28 cellular contexts compared by ENCODE assay signal in genomic region chr7:71345485-71345884, GRCh38.
"Had no signal": no experiment of that assay in that cellular context is flagged by ENCODE, and none has a peak within 500 bp of the region (broad histone marks: within the 10 kb centered on the region; RNA-seq: fewer than 3 reads in every experiment).

No MANE protein-coding gene starts in this region.

- H3K4me3 Mint-ChIP-seq: immature natural killer cell; mesothelial cell of epicardium; naive thymus-derived CD8-positive, alpha-beta T cell; nephron; neural progenitor cell; stimulated activated memory B cell treated with anti-CD40 and anti-IgM and Interleukin-4, amounts not matched to agents 10 μg/mL and 1 μg/mL and 100 μg/mL, for 72 hours; stimulated activated naive CD8-positive, alpha-beta T cell treated with anti-CD3 and anti-CD28 coated beads, Interleukin-15, amount 100 ng/mL, for 72 hours had no signal

- H3K4me1 ChIP-seq: right atrium auricular region, testis, transverse colon had no signal

- H3K27ac Mint-ChIP-seq: immature natural killer cell; mesothelial cell of epicardium; naive thymus-derived CD8-positive, alpha-beta T cell; neural progenitor cell; progenitor cell of endocrine pancreas; stimulated activated memory B cell treated with anti-CD40 and anti-IgM and Interleukin-4, amounts not matched to agents 10 μg/mL and 1 μg/mL and 100 μg/mL, for 72 hours; stimulated activated naive CD8-positive, alpha-beta T cell treated with anti-CD3 and anti-CD28 coated beads, Interleukin-15, amount 100 ng/mL, for 72 hours had no signal

- ATAC-seq: heart left ventricle; naive thymus-derived CD8-positive, alpha-beta T cell; stimulated activated memory B cell treated with anti-CD40 and anti-IgM and Interleukin-4, amounts not matched to agents 10 μg/mL and 1 μg/mL and 100 μg/mL, for 72 hours; stimulated activated naive CD8-positive, alpha-beta T cell treated with anti-CD3 and anti-CD28 coated beads, Interleukin-15, amount 100 ng/mL, for 72 hours had no signal

- H3K4me2 ChIP-seq: neural progenitor cell, smooth muscle cell had no signal

- H3K27me3 Mint-ChIP-seq: naive thymus-derived CD8-positive, alpha-beta T cell; progenitor cell of endocrine pancreas; stimulated activated memory B cell treated with anti-CD40 and anti-IgM and Interleukin-4, amounts not matched to agents 10 μg/mL and 1 μg/mL and 100 μg/mL, for 72 hours; stimulated activated naive CD8-positive, alpha-beta T cell treated with anti-CD3 and anti-CD28 coated beads, Interleukin-15, amount 100 ng/mL, for 72 hours had no signal

- H3K4me1 Mint-ChIP-seq: immature natural killer cell; naive thymus-derived CD8-positive, alpha-beta T cell; stimulated activated memory B cell treated with anti-CD40 and anti-IgM and Interleukin-4, amounts not matched to agents 10 μg/mL and 1 μg/mL and 100 μg/mL, for 72 hours; stimulated activated naive CD8-positive, alpha-beta T cell treated with anti-CD3 and anti-CD28 coated beads, Interleukin-15, amount 100 ng/mL, for 72 hours had no signal

- H3K27me3 ChIP-seq: heart left ventricle, neural progenitor cell, ovary, right atrium auricular region, sigmoid colon, testis, thyroid gland, transverse colon, upper lobe of left lung, vagina had no signal

- H3K36me3 ChIP-seq: heart left ventricle, left ventricle myocardium inferior, ovary, right atrium auricular region, sigmoid colon, thyroid gland, transverse colon, upper lobe of left lung, vagina had no signal

- H3K27ac ChIP-seq: heart left ventricle, left ventricle myocardium inferior, neural progenitor cell, ovary, right atrium auricular region, sigmoid colon, testis, thyroid gland, transverse colon, upper lobe of left lung, vagina had no signal

- H2AFZ ChIP-seq: neural progenitor cell had no signal

- H3K9me3 ChIP-seq: ovary, testis, thyroid gland, vagina had no signal

- DNase-seq: heart left ventricle; hypothalamus; immature natural killer cell; kidney; left ventricle myocardium inferior; mesendoderm; naive thymus-derived CD8-positive, alpha-beta T cell; ovary; sigmoid colon; stimulated activated CD4-positive, alpha-beta T cell treated with anti-CD3 and anti-CD28 coated beads, Interleukin-1b, Interleukin-23, amount 100 ng/mL, for 48 hours; stimulated activated CD4-positive, alpha-beta T cell treated with anti-CD3 and anti-CD28 coated beads, Interleukin-2, amount 100 ng/mL, for 48 hours; stimulated activated CD4-positive, alpha-beta T cell treated with anti-CD3 and anti-CD28 coated beads, Interleukin-4, amount 100 ng/mL, for 4 hours; stimulated activated CD8-positive, alpha-beta memory T cell treated with anti-CD3 and anti-CD28 coated beads, Interleukin-4, amount 100 ng/mL, for 48 hours; stimulated activated naive CD4-positive, alpha-beta T cell treated with Interleukin-2 at 50 U/mL for 16 hours; stimulated activated naive CD8-positive, alpha-beta T cell treated with anti-CD3 and anti-CD28 coated beads, Interleukin-15, amount 100 ng/mL, for 72 hours; testis; thyroid gland; transverse colon; upper lobe of left lung had no signal

- H3K36me3 Mint-ChIP-seq: immature natural killer cell; neural progenitor cell; stimulated activated memory B cell treated with anti-CD40 and anti-IgM and Interleukin-4, amounts not matched to agents 10 μg/mL and 1 μg/mL and 100 μg/mL, for 72 hours had no signal

- H3K4me3 ChIP-seq: heart left ventricle, left ventricle myocardium inferior, lung, neural progenitor cell, ovary, right atrium auricular region, sigmoid colon, smooth muscle cell, testis, thyroid gland, transverse colon, upper lobe of left lung, vagina had no signal

- H3K9ac ChIP-seq: neural progenitor cell had no signal
